ENCODE assay signal across 24 cellular contexts in genomic region chr1:176720835-176721234, GRCh38.
DNase-seq lines count a peak whose midpoint lies in the region; ATAC-seq, FAIRE-seq and TF ChIP-seq lines count a peak whose summit lies in the region.
"Had no signal": no experiment of that assay in that cellular context is flagged by ENCODE, and none has a peak within 500 bp of the region (broad histone marks: within the 10 kb centered on the region; RNA-seq: fewer than 3 reads in every experiment).

No MANE protein-coding gene starts in this region.

- no peak for TF ChIP-seq POLR2A in H1 (IDR thresholded peaks at IDR 0.05; ENCODE audit: control extremely low read depth in 1 of 2, low read depth in 2 of 2, low read length in 2 of 2)

- H3K27me3 Mint-ChIP-seq in H9 (ENCODE audit: low read depth), result no peaks in the 10 kb centered on the region; the same call in 1 of the 2 replicates
- H3K27me3 Mint-ChIP-seq: CD4-positive, alpha-beta T cell; IgD-negative memory B cell had no signal

- WGBS in H9 (ENCODE audit: extremely low coverage, insufficient read length, low lambda C conversion rate), result no CpG with 5 or more reads among the region's 1 CpG
- WGBS in H1 (ENCODE audit: extremely low coverage in 1 of 2, insufficient coverage in 1 of 2, insufficient read length in 1 of 2, insufficient replicate concordance in 2 of 2, low coverage in 1 of 2, low lambda C conversion rate in 2 of 2, missing lambda C conversion rate in 1 of 2), 2 experiments, result 96% methylated on average over 1 of the region's 1 CpG; no CpG with 5 or more reads in 1 of the 2 experiments

- no peak for FAIRE-seq in H1 (lab: Jason Lieb, UNC)
- FAIRE-seq: A549, G401.6, GM12891, HepG2 had no signal

- DNase-seq in DMS 273 (lab: John Stamatoyannopoulos, UW; ENCODE audit: unreplicated experiment), result peak; percentile 35
- no peak for DNase-seq in DMS 273 treated with DMSO at 0.1 percent for 48 hours (lab: John Stamatoyannopoulos, UW)
- no peak for DNase-seq in H9
- DNase-seq in RPMI8226, result peak; percentile 35
- DNase-seq in H1 (ENCODE audit: low read depth in 1 of 2, low spot score in 2 of 2), result no peak
- no peak for DNase-seq in sciatic nerve (ENCODE audit: low spot score)
- DNase-seq in central memory CD4-positive, alpha-beta T cell, result no peak
- DNase-seq: AML-193; CD4-positive, alpha-beta T cell; DMS53; DND-41; EL; GOT3; KG1 had no signal

- ATAC-seq in sciatic nerve (no peak), GM18520 (IDR thresholded peaks at IDR 0.05; ENCODE audit: unreplicated experiment) (no peak)
- ATAC-seq: A549, HepG2 had no signal

- intact Hi-C loops in sciatic nerve (cut with DNase I), result no loop called here

- H3K4me2 ChIP-seq in H9 (ENCODE audit: insufficient read depth, insufficient read length, low read length) (no peak overlapping the region), H1 (ENCODE audit: insufficient read depth in 1 of 2, low read depth in 2 of 2, low read length in 2 of 2) (no peak overlapping the region)
- H3K4me2 ChIP-seq: A549 had no signal

- no peak for TF ChIP-seq RAD21 in H1 (IDR thresholded peaks at IDR 0.05 in 1 of 2, conservative IDR thresholded peaks at IDR 0.05 in 1 of 2; ENCODE audit: low read depth in 2 of 2, low read length in 2 of 2)

- H2AK5ac ChIP-seq in H9 (ENCODE audit: insufficient read length, low read length) (no peak overlapping the region), H1 (ENCODE audit: low read depth, low read length) (no peak overlapping the region)

- H2BK20ac ChIP-seq in H9 (ENCODE audit: low read depth, low read length, poor library complexity, severe bottlenecking) (no peak overlapping the region), H1 (ENCODE audit: low read length) (no peak overlapping the region)

- H3K27me3 ChIP-seq in H9 (ENCODE audit: insufficient read depth, low read length), result no peaks in the 10 kb centered on the region
- H3K27me3 ChIP-seq in H1 (replicated peaks in 1 of 4; ENCODE audit: control insufficient read depth in 3 of 4, extremely low read depth in 1 of 4, insufficient read depth in 3 of 4, low read length in 3 of 4), result no peaks in the 10 kb centered on the region

- H4K20me1 ChIP-seq in H9 (ENCODE audit: control insufficient read depth, insufficient read depth, insufficient read length) (no peaks in the 10 kb centered on the region), H1 (replicated peaks in 1 of 2; ENCODE audit: control insufficient read depth in 1 of 2, insufficient read depth in 2 of 2, low read length in 2 of 2) (no peaks in the 10 kb centered on the region)

- no peak overlapping the region for H4K91ac ChIP-seq in H9 (ENCODE audit: insufficient read length, low read depth, low read length)
- no peak overlapping the region for H4K91ac ChIP-seq in H1 (replicated peaks; ENCODE audit: insufficient read length, low read length)

- peak overlapping the region in 2 of 3 experiments; percentile 26 to 79; a peak in 4 of 7 replicates for H3K27ac Mint-ChIP-seq in H9
- H3K27ac Mint-ChIP-seq: CD4-positive, alpha-beta T cell; IgD-negative memory B cell had no signal

- H2BK5ac ChIP-seq in H9 (ENCODE audit: insufficient read length, low read length) (no peak overlapping the region), H1 (ENCODE audit: low read depth, low read length) (no peak overlapping the region)

- H3K14ac ChIP-seq in H9 (ENCODE audit: insufficient read depth, low read length) (no peak overlapping the region), H1 (ENCODE audit: insufficient read length) (no peak overlapping the region)

- H3K36me3 Mint-ChIP-seq in H9 (ENCODE audit: insufficient read depth in 1 of 3, low read depth in 3 of 3), result no peaks in the 10 kb centered on the region; a peak in 1 of 7 replicates
- H3K36me3 Mint-ChIP-seq: IgD-negative memory B cell had no signal

- no peaks in the 10 kb centered on the region for H3K9me3 Mint-ChIP-seq in H9
- H3K9me3 Mint-ChIP-seq: CD4-positive, alpha-beta T cell had no signal

- H2BK15ac ChIP-seq in H9 (ENCODE audit: low read depth, low read length) (no peak overlapping the region), H1 (ENCODE audit: low read length) (no peak overlapping the region)

- H3K23ac ChIP-seq in H9 (ENCODE audit: insufficient read length, low read depth, low read length), result no peak overlapping the region
- no peak overlapping the region for H3K23ac ChIP-seq in H1 (ENCODE audit: insufficient read length)

- H3K9me3 ChIP-seq in H9 (ENCODE audit: control insufficient read depth, low read depth, low read length), result no peaks in the 10 kb centered on the region
- H3K9me3 ChIP-seq in H1 (ENCODE audit: insufficient read depth in 2 of 2, low read depth in 1 of 2, low read length in 1 of 2), result no peaks in the 10 kb centered on the region
- H3K9me3 ChIP-seq: A549, HAP-1 had no signal

- H3T11ph ChIP-seq in H9 (ENCODE audit: low read length), result no peak overlapping the region

- H3K79me2 ChIP-seq in H9 (ENCODE audit: insufficient read depth, low read length) (no peaks in the 10 kb centered on the region), H1 (ENCODE audit: control insufficient read depth in 1 of 2, insufficient read depth in 2 of 2, low read length in 2 of 2) (no peaks in the 10 kb centered on the region)

- H3K79me1 ChIP-seq in H9 (ENCODE audit: insufficient read depth, low read depth, low read length, poor library complexity, severe bottlenecking) (no peaks in the 10 kb centered on the region), H1 (ENCODE audit: low read depth, low read length) (no peaks in the 10 kb centered on the region)

- H2BK12ac ChIP-seq in H9 (ENCODE audit: insufficient read length, low read depth, low read length), result no peak overlapping the region
- H2BK12ac ChIP-seq in H1 (ENCODE audit: low read depth, low read length), result no peak overlapping the region

- H3K4me1 Mint-ChIP-seq in H9, result peaks cover 2 to 3% of the 10 kb centered on the region in 2 experiments

- no peaks in the 10 kb centered on the region for H3K36me3 ChIP-seq in H1 (ENCODE audit: control insufficient read depth in 2 of 4, insufficient read depth in 4 of 4, low read length in 3 of 4)
- H3K36me3 ChIP-seq: HAP-1 had no signal

- H3K4me3 ChIP-seq in H1 (ENCODE audit: extremely low read depth in 1 of 4, insufficient read depth in 2 of 4, low read depth in 3 of 4, low read length in 4 of 4), result no peak overlapping the region
- H3K4me3 ChIP-seq: A549, HAP-1 had no signal

- CTCF ChIA-PET in H1 (lab: Charles Lee; ENCODE audit: partially characterized antibody), result no interaction called here

- no peak for TF ChIP-seq EP300 in H1 (IDR thresholded peaks at IDR 0.05; ENCODE audit: borderline replicate concordance in 1 of 2, low read depth in 2 of 2, low read length in 2 of 2)

- H3K56ac ChIP-seq in H9 (ENCODE audit: insufficient read length, low read depth, low read length) (no peak overlapping the region), H1 (replicated peaks; ENCODE audit: insufficient read length, low read depth, low read length) (no peak overlapping the region)

- H4K8ac ChIP-seq in H9 (replicated peaks; ENCODE audit: insufficient read length, low read depth, low read length) (no peak overlapping the region), H1 (ENCODE audit: extremely low read depth, insufficient read depth, low read length) (no peak overlapping the region)

- TF ChIP-seq CTCF in H9 (conservative IDR thresholded peaks at IDR 0.05) (no peak), H1 (IDR thresholded peaks at IDR 0.05; ENCODE audit: control extremely low read depth in 1 of 3, insufficient read depth in 1 of 3, low read depth in 1 of 3, low read length in 3 of 3) (no peak)

- H4K5ac ChIP-seq in H9 (ENCODE audit: insufficient read length, low read depth, low read length) (no peak overlapping the region), H1 (ENCODE audit: insufficient read length, low read depth, low read length) (no peak overlapping the region)

- POLR2A ChIA-PET in H1 (lab: Charles Lee; ENCODE audit: partially characterized antibody), result no interaction called here

- H2AFZ ChIP-seq in H9 (ENCODE audit: low read length) (no peak overlapping the region), H1 (ENCODE audit: low read length) (peak overlapping the region; percentile 81; the same call in 1 of the 2 replicates)

- H3K4ac ChIP-seq in H9 (ENCODE audit: low read depth, low read length) (no peak overlapping the region), H1 (replicated peaks; ENCODE audit: insufficient read length, low read depth, low read length) (no peak overlapping the region)

- H3K23me2 ChIP-seq in H9 (ENCODE audit: insufficient read length, low read depth, low read length, poor library complexity, severe bottlenecking), result no peaks in the 10 kb centered on the region
- no peaks in the 10 kb centered on the region for H3K23me2 ChIP-seq in H1 (ENCODE audit: low read depth, low read length)

- H3K4me1 ChIP-seq in H9 (ENCODE audit: insufficient read depth, low read length), result no peaks in the 10 kb centered on the region
- no peaks in the 10 kb centered on the region for H3K4me1 ChIP-seq in H1 (replicated peaks in 1 of 4; ENCODE audit: control insufficient read depth in 3 of 4, insufficient read depth in 4 of 4, low read length in 3 of 4)
- H3K4me1 ChIP-seq: A549, HAP-1 had no signal

- H3K4me3 Mint-ChIP-seq in H9, result no peak overlapping the region
- H3K4me3 Mint-ChIP-seq: CD4-positive, alpha-beta T cell; IgD-negative memory B cell had no signal

- H3K18ac ChIP-seq in H9 (ENCODE audit: insufficient read length, low read depth, low read length) (no peak overlapping the region), H1 (ENCODE audit: extremely low read depth, low read length) (no peak overlapping the region)

- H3K27ac ChIP-seq in H9 (ENCODE audit: insufficient read length, low read depth, low read length), result no peak overlapping the region
- no peak overlapping the region for H3K27ac ChIP-seq in H1 (ENCODE audit: low read depth, low read length)
- H3K27ac ChIP-seq: 22Rv1, A549, C4-2B, HL-60 had no signal

- H2BK120ac ChIP-seq in H9 (ENCODE audit: low read depth, low read length, poor library complexity, severe bottlenecking), result no peak overlapping the region
- H2BK120ac ChIP-seq in H1 (replicated peaks; ENCODE audit: low read depth, low read length), result no peak overlapping the region

- H3K9ac ChIP-seq in H9 (ENCODE audit: extremely low read depth, insufficient read length, low read length) (no peak overlapping the region), H1 (replicated peaks in 1 of 4; ENCODE audit: extremely low read depth in 1 of 4, low read depth in 3 of 4, low read length in 3 of 4) (no peak overlapping the region)

TF ChIP-seq in H1, 55 proteins besides CTCF, POLR2A, EP300 and RAD21 (continues in another document):
- TF ChIP-seq RNF2 (IDR thresholded peaks at IDR 0.05; ENCODE audit: borderline replicate concordance, low read depth, low read length, missing control alignments, poor library complexity, severe bottlenecking) (no peak), SP1 (IDR thresholded peaks at IDR 0.05; ENCODE audit: low read depth, low read length) (no peak), BRCA1 (IDR thresholded peaks at IDR 0.05; ENCODE audit: low read depth, low read length) (no peak), FOSL1 (IDR thresholded peaks at IDR 0.05; ENCODE audit: insufficient read depth, low read depth, low read length) (no peak), EGR1 (IDR thresholded peaks at IDR 0.05; ENCODE audit: borderline replicate concordance, low read depth, low read length) (no peak), BCL11A (IDR thresholded peaks at IDR 0.05; ENCODE audit: low read depth in 2 of 2, low read length in 2 of 2) (no peak), TAF7 (optimal IDR thresholded peaks at IDR 0.05; ENCODE audit: borderline replicate concordance, low read depth, low read length) (no peak), YY1 (IDR thresholded peaks at IDR 0.05; ENCODE audit: low read depth, low read length) (no peak)

Comparison
In these comparisons a context has a peak if more than half of its experiments do, and no peak if none do; other contexts are left out.
1. DNase-seq: peak in DMS 273 (single experiment) and RPMI8226 (single experiment); none in DMS 273 treated with DMSO at 0.1 percent for 48 hours (single experiment), H9 (single experiment), H1 (0 of 2), sciatic nerve (single experiment) and central memory CD4-positive, alpha-beta T cell (single experiment).